ENCODE assay signal across 27 cellular contexts in genomic region chr10:118112496-118113125, GRCh38.
A peak's percentile ranks its signal among the peaks of the same experiment; 100 is the strongest.
DNase-seq lines count a peak whose midpoint lies in the region; ATAC-seq, FAIRE-seq and TF ChIP-seq lines count a peak whose summit lies in the region.
"Had no signal": no experiment of that assay in that cellular context is flagged by ENCODE, and none has a peak within 500 bp of the region (broad histone marks: within the 10 kb centered on the region; RNA-seq: fewer than 3 reads in every experiment).

No MANE protein-coding gene starts in this region.

- peak overlapping the region; percentile 11 for H3K4me2 ChIP-seq in keratinocyte (ENCODE audit: control insufficient read depth, extremely low read depth, insufficient read depth, low read depth, low read length)
- no peak overlapping the region for H3K4me2 ChIP-seq in trophoblast cell (ENCODE audit: low read length)
- H3K4me2 ChIP-seq: GM23338 had no signal

- H3K27me3 Mint-ChIP-seq in activated naive CD8-positive, alpha-beta T cell treated with anti-CD3 and anti-CD28 coated beads, Interleukin-2, amount 50 U/mL, for 24 hours = peaks cover 5% of the 10 kb centered on the region
- H3K27me3 Mint-ChIP-seq: CD4-positive, CD25-positive, alpha-beta regulatory T cell had no signal

- H4K91ac ChIP-seq in trophoblast cell (ENCODE audit: low read depth, low read length) = no peak overlapping the region

- no peak overlapping the region for H4K8ac ChIP-seq in trophoblast cell (ENCODE audit: low read depth, low read length)

- dilution Hi-C loops in keratinocyte (cut with MboI; ENCODE audit: extremely low pct_ligation_motif_present, low sequenced_read_pairs) = no loop called here

- H3K36me3 Mint-ChIP-seq in activated naive CD8-positive, alpha-beta T cell treated with anti-CD3 and anti-CD28 coated beads, Interleukin-2, amount 50 U/mL, for 24 hours (ENCODE audit: low read depth) = no peaks in the 10 kb centered on the region
- H3K36me3 Mint-ChIP-seq: CD4-positive, CD25-positive, alpha-beta regulatory T cell; CD8-positive, alpha-beta memory T cell had no signal

- TF ChIP-seq CTCF in epithelial cell of esophagus (IDR thresholded peaks at IDR 0.05; ENCODE audit: insufficient read depth, low read depth, low read length, missing control alignments) = no peak
- no peak for TF ChIP-seq CTCF in keratinocyte (optimal IDR thresholded peaks at IDR 0.05 in 1 of 3, IDR thresholded peaks at IDR 0.05 in 1 of 3, conservative IDR thresholded peaks at IDR 0.05 in 1 of 3; ENCODE audit: extremely low read depth in 1 of 3, insufficient read depth in 2 of 3, low read length in 3 of 3)
- TF ChIP-seq CTCF in ascending aorta (IDR thresholded peaks at IDR 0.05) = no peak

- H3K36me3 ChIP-seq in keratinocyte (ENCODE audit: control insufficient read depth in 2 of 2, extremely low read depth in 1 of 2, insufficient read depth in 2 of 2, low read length in 2 of 2) = no peaks in the 10 kb centered on the region
- no peaks in the 10 kb centered on the region for H3K36me3 ChIP-seq in trophoblast cell (ENCODE audit: control insufficient read depth in 1 of 2, insufficient read depth in 2 of 2, low read length in 2 of 2)
- H3K36me3 ChIP-seq in ascending aorta = no peaks in the 10 kb centered on the region
- H3K36me3 ChIP-seq: BE2C had no signal

- H4K12ac ChIP-seq in trophoblast cell (ENCODE audit: low read depth, low read length) = no peak overlapping the region

- intact Hi-C loops in ascending aorta (cut with DNase I) = no loop called here

- H3K9ac ChIP-seq in keratinocyte (ENCODE audit: control insufficient read depth, extremely low read depth, insufficient read depth, low read length) (no peak overlapping the region), trophoblast cell (ENCODE audit: low read length) (peak overlapping the region; percentile 10)

- no peak overlapping the region for H2BK120ac ChIP-seq in trophoblast cell (ENCODE audit: insufficient read depth, low read length, poor library complexity)

- no peak overlapping the region for H2BK5ac ChIP-seq in trophoblast cell (ENCODE audit: low read depth, low read length, poor library complexity)

- peak overlapping the region; percentile 85 for H3K23ac ChIP-seq in trophoblast cell (ENCODE audit: low read length)

- no peaks in the 10 kb centered on the region for H3K79me1 ChIP-seq in trophoblast cell (ENCODE audit: low read length)

- no peaks in the 10 kb centered on the region for H3K9me3 Mint-ChIP-seq in activated naive CD8-positive, alpha-beta T cell treated with anti-CD3 and anti-CD28 coated beads, Interleukin-2, amount 50 U/mL, for 24 hours
- H3K9me3 Mint-ChIP-seq: CD4-positive, CD25-positive, alpha-beta regulatory T cell; CD8-positive, alpha-beta memory T cell; GM23338 had no signal

- H2AK5ac ChIP-seq in trophoblast cell (ENCODE audit: low read length) = no peak overlapping the region

- H3K4me1 ChIP-seq in keratinocyte (ENCODE audit: control insufficient read depth, extremely low read depth, insufficient read depth, low read length) (peaks cover 21% of the 10 kb centered on the region), trophoblast cell (ENCODE audit: control insufficient read depth in 1 of 2, insufficient read depth in 2 of 2, low read length in 2 of 2) (peaks cover 4 to 6% of the 10 kb centered on the region in 2 experiments), ascending aorta (no peaks in the 10 kb centered on the region)

- no CpG with 5 or more reads among the region's 7 CpGs for WGBS in trophoblast cell (ENCODE audit: extremely low coverage, insufficient coverage, insufficient read length)

- H3K4me1 Mint-ChIP-seq in activated naive CD8-positive, alpha-beta T cell treated with anti-CD3 and anti-CD28 coated beads, Interleukin-2, amount 50 U/mL, for 24 hours = no peaks in the 10 kb centered on the region
- H3K4me1 Mint-ChIP-seq: CD8-positive, alpha-beta memory T cell had no signal

- H3K4ac ChIP-seq in trophoblast cell (ENCODE audit: low read depth, low read length) = no peak overlapping the region

- H3K79me2 ChIP-seq in keratinocyte (ENCODE audit: control insufficient read depth, insufficient read depth, low read length) = no peaks in the 10 kb centered on the region
- H3K79me2 ChIP-seq in trophoblast cell (ENCODE audit: control insufficient read depth, insufficient read depth, low read length, poor library complexity) = no peaks in the 10 kb centered on the region

- H3K4me3 ChIP-seq in epithelial cell of esophagus (ENCODE audit: low read length) (no peak overlapping the region), keratinocyte (ENCODE audit: control insufficient read depth in 2 of 3, extremely low read depth in 1 of 3, insufficient read depth in 2 of 3, low read depth in 1 of 3, low read length in 3 of 3) (no peak overlapping the region), trophoblast cell (ENCODE audit: low read depth, low read length) (no peak overlapping the region), ascending aorta (no peak overlapping the region)
- H3K4me3 ChIP-seq: GM23338 had no signal

- H3K27ac ChIP-seq in keratinocyte (ENCODE audit: control insufficient read depth, insufficient read depth, low read length) = no peak overlapping the region
- H3K27ac ChIP-seq in trophoblast cell (ENCODE audit: low read depth, low read length) = no peak overlapping the region
- no peak overlapping the region for H3K27ac ChIP-seq in ascending aorta
- H3K27ac ChIP-seq: HL-60 had no signal

- H3K18ac ChIP-seq in trophoblast cell (ENCODE audit: low read length) = no peak overlapping the region

- no peak for ATAC-seq in activated naive CD8-positive, alpha-beta T cell treated with anti-CD3 and anti-CD28 coated beads, Interleukin-2, amount 50 U/mL, for 24 hours
- ATAC-seq in HG02970 (IDR thresholded peaks at IDR 0.05; ENCODE audit: low FRiP score, unreplicated experiment) = no peak
- ATAC-seq: GM23338 had no signal

- H3K27ac Mint-ChIP-seq in activated naive CD8-positive, alpha-beta T cell treated with anti-CD3 and anti-CD28 coated beads, Interleukin-2, amount 50 U/mL, for 24 hours = no peak overlapping the region
- H3K27ac Mint-ChIP-seq: CD4-positive, CD25-positive, alpha-beta regulatory T cell; CD8-positive, alpha-beta memory T cell; GM23338 had no signal

- peak; percentile 23 for DNase-seq in epithelial cell of esophagus (ENCODE audit: low read depth)
- DNase-seq in keratinocyte (ENCODE audit: low read depth, low spot score) = no peak
- DNase-seq in trophoblast cell = no peak
- DNase-seq in ureter (ENCODE audit: low spot score) = peak; percentile 54
- no peak for DNase-seq in ascending aorta (ENCODE audit: low spot score in 2 of 2)
- no peak for DNase-seq in activated naive CD8-positive, alpha-beta T cell treated with anti-CD3 and anti-CD28 coated beads, Interleukin-2, amount 50 U/mL, for 24 hours
- no peak for DNase-seq in activated gamma-delta T cell (lab: John Stamatoyannopoulos, UW)
- DNase-seq: ACHN; BE2C; C1 segment of cervical spinal cord; CD4-positive, CD25-positive, alpha-beta regulatory T cell; CD8-positive, alpha-beta memory T cell; COR-L47; DMS 273 treated with DMSO at 0.1 percent for 48 hours; DMS53; DND-41; HCEC 1CT; IMR-90 had no signal

- no peak for FAIRE-seq in keratinocyte (lab: Jason Lieb, UNC)
- FAIRE-seq: A204.1, G401.6, GM12892, GM18507, H54, HTR-8/SVneo had no signal

- H3K9me3 ChIP-seq in keratinocyte (ENCODE audit: control insufficient read depth, low read depth, low read length) (no peaks in the 10 kb centered on the region), trophoblast cell (ENCODE audit: insufficient read depth, low read depth, low read length) (no peaks in the 10 kb centered on the region), ascending aorta (no peaks in the 10 kb centered on the region)
- H3K9me3 ChIP-seq: BE2C had no signal

- no peak overlapping the region for H3K4me3 Mint-ChIP-seq in activated naive CD8-positive, alpha-beta T cell treated with anti-CD3 and anti-CD28 coated beads, Interleukin-2, amount 50 U/mL, for 24 hours
- H3K4me3 Mint-ChIP-seq: CD4-positive, CD25-positive, alpha-beta regulatory T cell; CD8-positive, alpha-beta memory T cell; GM23338 had no signal

- H3K27me3 ChIP-seq in keratinocyte (ENCODE audit: control insufficient read depth, extremely low read depth, insufficient read depth, low read length) = no peaks in the 10 kb centered on the region
- H3K27me3 ChIP-seq in trophoblast cell (ENCODE audit: insufficient read depth, low read length) = no peaks in the 10 kb centered on the region
- H3K27me3 ChIP-seq in ascending aorta = no peaks in the 10 kb centered on the region
- H3K27me3 ChIP-seq: BE2C had no signal

- no peak overlapping the region for H2AFZ ChIP-seq in keratinocyte (ENCODE audit: control insufficient read depth, low read length)
- H2AFZ ChIP-seq in trophoblast cell (ENCODE audit: insufficient read depth, low read length, poor library complexity) = no peak overlapping the region
- H2AFZ ChIP-seq: GM23338 had no signal

- no peak overlapping the region for H2BK12ac ChIP-seq in trophoblast cell (ENCODE audit: low read length)

- no peaks in the 10 kb centered on the region for H3K9me1 ChIP-seq in keratinocyte (ENCODE audit: control insufficient read depth, extremely low read depth, insufficient read depth, low read length)

- H4K20me1 ChIP-seq in keratinocyte (ENCODE audit: control insufficient read depth, extremely low read depth, insufficient read depth, low read length) = no peaks in the 10 kb centered on the region

- no peak overlapping the region for H3K14ac ChIP-seq in trophoblast cell (ENCODE audit: low read length)

Comparison
In these comparisons a context has a peak if more than half of its experiments do, and no peak if none do; other contexts are left out.
1. DNase-seq: peak in epithelial cell of esophagus (single experiment) and ureter (single experiment); none in keratinocyte (single experiment), trophoblast cell (0 of 2), ascending aorta (0 of 2), activated naive CD8-positive, alpha-beta T cell treated with anti-CD3 and anti-CD28 coated beads, Interleukin-2, amount 50 U/mL, for 24 hours (single experiment) and activated gamma-delta T cell (single experiment).